20 cellular contexts compared by ENCODE assay signal in genomic region chr2:198795419-198795818, GRCh38.
DNase-seq lines count a peak whose midpoint lies in the region; ATAC-seq and FAIRE-seq lines count a peak whose summit lies in the region.
"Had no signal": no experiment of that assay in that cellular context is flagged by ENCODE, and none has a peak within 500 bp of the region (broad histone marks: within the 10 kb centered on the region; RNA-seq: fewer than 3 reads in every experiment).

No MANE protein-coding gene starts in this region.

- peaks cover 0 to 6% (median 4%) of the 10 kb centered on the region in 6 donors for H3K9me3 Mint-ChIP-seq in immature natural killer cell
- H3K9me3 Mint-ChIP-seq: CD4-positive, alpha-beta T cell had no signal

- H3K4me1 ChIP-seq in neuron (ENCODE audit: insufficient read depth, low read length), result no peaks in the 10 kb centered on the region
- H3K4me1 ChIP-seq: A549; BLaER1 treated with 17β-estradiol and CSF1 and Interleukin-3, amounts not matched to agents 10 nM and 100 nM; Caco-2 had no signal

- H3K4me1 Mint-ChIP-seq in immature natural killer cell, result no peaks in the 10 kb centered on the region
- H3K4me1 Mint-ChIP-seq: B cell had no signal

- H3K4me3 ChIP-seq in neuron (ENCODE audit: low read length), result no peak overlapping the region
- H3K4me3 ChIP-seq: A549; BLaER1 treated with 17β-estradiol and CSF1 and Interleukin-3, amounts not matched to agents 10 nM and 100 nM had no signal

- H3K27me3 Mint-ChIP-seq in immature natural killer cell (ENCODE audit: low read depth in 3 of 3), result peaks cover 0 to 2% (median 0%) of the 10 kb centered on the region in 3 donors
- H3K27me3 Mint-ChIP-seq: B cell; CD4-positive, alpha-beta T cell had no signal

- no peaks in the 10 kb centered on the region for H3K36me3 ChIP-seq in neuron (ENCODE audit: insufficient read depth, low read length)
- H3K36me3 ChIP-seq: BLaER1 treated with 17β-estradiol and CSF1 and Interleukin-3, amounts not matched to agents 10 nM and 100 nM had no signal

- peak; percentile 88 for FAIRE-seq in colon (lab: Jason Lieb, UNC)
- FAIRE-seq: A549, D721Med, G401.6, GM12891, GM19239 had no signal

- no peaks in the 10 kb centered on the region for H3K9me3 ChIP-seq in neuron (ENCODE audit: low read length)
- H3K9me3 ChIP-seq: A549, Caco-2 had no signal

- no peak overlapping the region for H3K4me3 Mint-ChIP-seq in immature natural killer cell
- H3K4me3 Mint-ChIP-seq: B cell; CD4-positive, alpha-beta T cell; CD8-positive, alpha-beta T cell had no signal

- H3K27me3 ChIP-seq in neuron (ENCODE audit: insufficient read depth, low read length), result no peaks in the 10 kb centered on the region
- H3K27me3 ChIP-seq: BLaER1 treated with 17β-estradiol and CSF1 and Interleukin-3, amounts not matched to agents 10 nM and 100 nM had no signal

- intact Hi-C loops in left colon (cut with DNase I, micrococcal nuclease), result no loop called here

- no peak overlapping the region for H3K27ac Mint-ChIP-seq in immature natural killer cell
- H3K27ac Mint-ChIP-seq: B cell; CD4-positive, alpha-beta T cell; CD8-positive, alpha-beta T cell had no signal

- no peak for DNase-seq in left colon
- DNase-seq in immature natural killer cell, result no peak
- DNase-seq: AML-193; Caco-2; Calu3; CD4-positive, alpha-beta T cell; CD8-positive, alpha-beta T cell; DMS79 treated with DMSO at 0.1 percent for 48 hours; GF-D8 had no signal

- peak; percentile 99 for ATAC-seq in left colon
- ATAC-seq in HG02938 (IDR thresholded peaks at IDR 0.05; ENCODE audit: unreplicated experiment), result no peak
- no peak for ATAC-seq in HG03521 (IDR thresholded peaks at IDR 0.05; ENCODE audit: unreplicated experiment)
- ATAC-seq: A549; CD8-positive, alpha-beta T cell had no signal

- peak overlapping the region; percentile 1 for H2AFZ ChIP-seq in neuron (ENCODE audit: low read depth, low read length)

- H3K36me3 Mint-ChIP-seq in immature natural killer cell, result no peaks in the 10 kb centered on the region
- H3K36me3 Mint-ChIP-seq: CD8-positive, alpha-beta T cell had no signal
